Comparison of ENCODE assay signal across 11 cellular contexts in the genomic region with DNA sequence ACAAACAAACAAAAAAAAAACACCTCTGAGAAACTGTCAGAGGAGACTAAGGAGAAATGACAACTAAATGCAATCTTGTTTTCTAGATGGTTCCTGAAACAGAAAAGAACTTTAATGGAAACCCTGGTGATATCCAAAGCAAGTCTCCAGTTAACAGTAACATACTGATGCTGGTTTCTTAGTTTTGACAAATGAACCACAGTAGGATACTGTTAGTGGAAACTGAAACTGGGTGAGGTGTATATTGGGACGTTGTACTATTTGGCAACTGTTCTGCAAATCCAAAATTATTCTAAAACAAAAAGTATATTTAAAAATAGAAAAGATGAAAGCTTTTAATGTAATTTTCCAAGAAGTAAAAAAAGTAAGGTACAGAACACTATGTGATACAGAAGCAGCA. TPM values are rescaled to one million over a fixed set of nuclear protein-coding genes. Genes with fewer than 3 reads are reported as not detected.
DNase-seq lines count a peak whose midpoint lies in the region; ATAC-seq, FAIRE-seq and TF ChIP-seq lines count a peak whose summit lies in the region.
"Had no signal": no experiment of that assay in that cellular context is flagged by ENCODE, and none has a peak within 500 bp of the region (broad histone marks: within the 10 kb centered on the region; RNA-seq: fewer than 3 reads in every experiment).

No MANE protein-coding gene starts in this region.

- H3K4me1 Mint-ChIP-seq in activated naive CD8-positive, alpha-beta T cell treated with anti-CD3 and anti-CD28 coated beads, Interleukin-2, amount 10 ng/mL, durations not matched to agents 7 days and 5 days = peaks cover 34% of the 10 kb centered on the region

- no peaks in the 10 kb centered on the region for H3K27me3 ChIP-seq in transverse colon

- DNase-seq in GM18507 (ENCODE audit: extremely low spot score, insufficient read length, low read depth) (no peak), transverse colon (no peak), occipital lobe (lab: John Stamatoyannopoulos, UW) (no peak), NCI-H446 treated with DMSO at 0.1 percent for 48 hours (lab: John Stamatoyannopoulos, UW) (no peak)
- DNase-seq in activated naive CD8-positive, alpha-beta T cell treated with anti-CD3 and anti-CD28 coated beads, Interleukin-2, amount 10 ng/mL, durations not matched to agents 7 days and 5 days = no peak
- DNase-seq in stimulated activated CD8-positive, alpha-beta memory T cell treated with anti-CD3 and anti-CD28 coated beads, Interleukin-4, amount 100 ng/mL, for 48 hours = no peak
- DNase-seq: effector CD4-positive, alpha-beta T cell had no signal

- H3K9me3 Mint-ChIP-seq in activated naive CD8-positive, alpha-beta T cell treated with anti-CD3 and anti-CD28 coated beads, Interleukin-2, amount 10 ng/mL, durations not matched to agents 7 days and 5 days = peaks cover 5% of the 10 kb centered on the region

- no peak overlapping the region for H3K4me3 Mint-ChIP-seq in activated naive CD8-positive, alpha-beta T cell treated with anti-CD3 and anti-CD28 coated beads, Interleukin-2, amount 10 ng/mL, durations not matched to agents 7 days and 5 days

- no peak for TF ChIP-seq CTCF in transverse colon (IDR thresholded peaks at IDR 0.05)

- ATAC-seq in GM21423 (IDR thresholded peaks at IDR 0.05; ENCODE audit: unreplicated experiment) (peak; percentile 53), HG03135 (IDR thresholded peaks at IDR 0.05; ENCODE audit: unreplicated experiment) (peak; percentile 65)
- peak; percentile 60 for ATAC-seq in activated naive CD8-positive, alpha-beta T cell treated with anti-CD3 and anti-CD28 coated beads, Interleukin-2, amount 10 ng/mL, durations not matched to agents 7 days and 5 days (ENCODE audit: low read depth)

- peaks cover 0 to 21% (median 3%) of the 10 kb centered on the region in 4 donors for H3K4me1 ChIP-seq in transverse colon
- H3K4me1 ChIP-seq: parathyroid adenoma had no signal

- H3K27ac Mint-ChIP-seq in activated naive CD8-positive, alpha-beta T cell treated with anti-CD3 and anti-CD28 coated beads, Interleukin-2, amount 10 ng/mL, durations not matched to agents 7 days and 5 days = peak overlapping the region; percentile 8

- TF ChIP-seq EP300 in transverse colon (IDR thresholded peaks at IDR 0.05; ENCODE audit: low read depth) = no peak

- no peak overlapping the region for H3K27ac ChIP-seq in transverse colon
- H3K27ac ChIP-seq: parathyroid adenoma had no signal

- 9 to 33% methylated on average over 1 of the region's 1 CpG for whole genome bisulfite sequencing in transverse colon (ENCODE audit: low coverage in 1 of 2), 2 donors

- FAIRE-seq in GM18507 (lab: Jason Lieb, UNC) = peak; percentile 67
- FAIRE-seq: islet of Langerhans had no signal

- peaks cover 4% of the 10 kb centered on the region for H3K27me3 Mint-ChIP-seq in activated naive CD8-positive, alpha-beta T cell treated with anti-CD3 and anti-CD28 coated beads, Interleukin-2, amount 10 ng/mL, durations not matched to agents 7 days and 5 days

- TF ChIP-seq POLR2A in transverse colon (IDR thresholded peaks at IDR 0.05) = no peak

- H3K4me3 ChIP-seq in transverse colon = no peak overlapping the region

- H3K36me3 ChIP-seq in transverse colon = no peaks in the 10 kb centered on the region

- no peaks in the 10 kb centered on the region for H3K9me3 ChIP-seq in transverse colon

- POLR2A ChIA-PET in activated naive CD8-positive, alpha-beta T cell treated with anti-CD3 and anti-CD28 coated beads, Interleukin-2, amount 10 ng/mL, durations not matched to agents 7 days and 5 days (lab: Charles Lee) = no interaction called here

- H3K36me3 Mint-ChIP-seq in activated naive CD8-positive, alpha-beta T cell treated with anti-CD3 and anti-CD28 coated beads, Interleukin-2, amount 10 ng/mL, durations not matched to agents 7 days and 5 days = peaks cover 10% of the 10 kb centered on the region

- intact Hi-C loops in transverse colon (cut with DNase I; ENCODE audit: low total_unique reads) = no loop called here

- in situ Hi-C loops in transverse colon (cut with MboI; ENCODE audit: low pct_ligation_motif_present in 1 of 4, low pct_unique_long_range_greater_than_20kb in 1 of 4, low sequenced_read_pairs in 3 of 4) = no loop called here

RNA-seq across cellular contexts. Expression of a gene that starts 11.4 kb away (rescaled TPM):
- 10 to 100 TPM; 10.4 to 14.9 TPM for total RNA-seq in activated naive CD8-positive, alpha-beta T cell treated with anti-CD3 and anti-CD28 coated beads, Interleukin-2, amount 10 ng/mL, durations not matched to agents 7 days and 5 days
- total RNA-seq in transverse colon (10 to 100 TPM; 12.6 to 44.1 (median 22.3) TPM), occipital lobe (82.2 TPM)
